Comparison of ENCODE assay signal across 8 cellular contexts in genomic region chr11:111541209-111542061, GRCh38. TPM values are rescaled to one million over a fixed set of nuclear protein-coding genes. Genes with fewer than 3 reads are reported as not detected.
DNase-seq lines count a peak whose midpoint lies in the region.

No MANE protein-coding gene starts in this region.

- H2BK120ac ChIP-seq in neuronal stem cell (ENCODE audit: low read depth, low read length) = no peak overlapping the region

- H3K4ac ChIP-seq in neuronal stem cell (ENCODE audit: low read length) = no peak overlapping the region

- H4K91ac ChIP-seq in neuronal stem cell (ENCODE audit: low read depth, low read length, poor library complexity) = no peak overlapping the region

- peak overlapping the region; percentile 40 for H3K23ac ChIP-seq in neuronal stem cell (ENCODE audit: low read depth, low read length, poor library complexity)

- DNase-seq in NCI-H748 (lab: John Stamatoyannopoulos, UW; ENCODE audit: unreplicated experiment) (peak; percentile 29), NCI-H748 treated with DMSO at 0.1 percent for 48 hours (lab: John Stamatoyannopoulos, UW) (no peak), globus pallidus (ENCODE audit: low spot score) (peak; percentile 36), neuronal stem cell (ENCODE audit: low spot score) (peak; percentile 9), HT-29 (ENCODE audit: low spot score) (no peak), Ammon's horn (ENCODE audit: low spot score) (no peak)
- peak; percentile 27 to 35 for DNase-seq in activated T-cell treated with anti-CD3 and anti-CD28 coated beads, Interleukin-2, amount 50 U/mL, for 48 hours
- DNase-seq in activated CD4-positive, CD25-positive, alpha-beta regulatory T cell treated with anti-CD3 and anti-CD28 coated beads, Interleukin-2, amount 50 U/mL, for 72 hours = no peak

- peak overlapping the region; percentile 93 for H3K4me2 ChIP-seq in neuronal stem cell (ENCODE audit: insufficient read depth, low read length, poor library complexity, severe bottlenecking)

- peaks cover 0 to 3% of the 10 kb centered on the region in 2 donors for H3K9me3 ChIP-seq in neuronal stem cell (replicated peaks in 1 of 2; ENCODE audit: control insufficient read depth in 2 of 2, insufficient read depth in 1 of 2, low read depth in 1 of 2, low read length in 2 of 2)

- H2AK5ac ChIP-seq in neuronal stem cell (ENCODE audit: low read depth, low read length) = peak overlapping the region; percentile 20

- no CpG with 5 or more reads among the region's 42 CpGs for WGBS in neuronal stem cell (ENCODE audit: extremely low coverage in 2 of 2, insufficient read length in 2 of 2, insufficient replicate concordance in 1 of 2), 2 donors

- peak overlapping the region in 1 of 2 donors; percentile 86 for H3K4me3 ChIP-seq in neuronal stem cell (ENCODE audit: low read length in 2 of 2)

- H3K4me1 ChIP-seq in neuronal stem cell (ENCODE audit: control insufficient read depth in 2 of 2, insufficient read depth in 1 of 2, low read depth in 1 of 2, low read length in 2 of 2) = peaks cover 7 to 8% of the 10 kb centered on the region in 2 donors

- peak overlapping the region; percentile 87 for H2AFZ ChIP-seq in neuronal stem cell (ENCODE audit: low read length)

- no peak overlapping the region for H2BK12ac ChIP-seq in neuronal stem cell (ENCODE audit: low read length)

- no peak overlapping the region for H3K27ac ChIP-seq in neuronal stem cell (replicated peaks; ENCODE audit: low read length)

- no peak overlapping the region for H4K8ac ChIP-seq in neuronal stem cell (ENCODE audit: low read depth, low read length)

- no peak overlapping the region for H2BK5ac ChIP-seq in neuronal stem cell (ENCODE audit: low read length)

- H3K27me3 ChIP-seq in neuronal stem cell (ENCODE audit: control insufficient read depth in 3 of 3, insufficient read depth in 3 of 3, low read depth in 1 of 3, low read length in 3 of 3) = peaks cover 15 to 84% (median 45%) of the 10 kb centered on the region in 3 experiments

- H2BK15ac ChIP-seq in neuronal stem cell (ENCODE audit: low read length) = peak overlapping the region; percentile 6

- H3K18ac ChIP-seq in neuronal stem cell (ENCODE audit: low read length) = peak overlapping the region; percentile 77

- no peaks in the 10 kb centered on the region for H3K79me1 ChIP-seq in neuronal stem cell (ENCODE audit: low read depth, low read length)

- H3K9ac ChIP-seq in neuronal stem cell (ENCODE audit: low read depth, low read length, poor library complexity) = peak overlapping the region; percentile 85

- no peaks in the 10 kb centered on the region for H3K36me3 ChIP-seq in neuronal stem cell (replicated peaks in 1 of 2; ENCODE audit: control insufficient read depth in 2 of 2, insufficient read depth in 2 of 2, low read length in 2 of 2)

- no peak overlapping the region for H3K14ac ChIP-seq in neuronal stem cell (ENCODE audit: low read length)

RNA-seq across cellular contexts. Expression of gene LAYN, which starts 0.9 kb away (rescaled TPM):
- polyA plus RNA-seq in neuronal stem cell (2013, experiment 1 of 2) = 1.2 TPM
- polyA plus RNA-seq in neuronal stem cell (2013, experiment 2 of 2) = 1.3 TPM
- not detected in 2 replicates for total RNA-seq in HT-29 (2014; rRNA removed; shearing (Covaris generic))

RNA-seq across cellular contexts. Expression of gene HOATZ, which starts 26.9 kb away (rescaled TPM):
- 0.11 TPM for polyA plus RNA-seq in neuronal stem cell (2013, experiment 1 of 2)
- not detected for polyA plus RNA-seq in neuronal stem cell (2013, experiment 2 of 2)
- total RNA-seq in HT-29 (2014; rRNA removed; shearing (Covaris generic)) = not detected in 2 replicates

RNA-seq across cellular contexts. Expression of gene BTG4, which starts 29.2 kb away (rescaled TPM):
- 0.07 TPM for polyA plus RNA-seq in neuronal stem cell (2013, experiment 1 of 2)
- polyA plus RNA-seq in neuronal stem cell (2013, experiment 2 of 2) = 0.04 TPM
- total RNA-seq in HT-29 (2014; rRNA removed; shearing (Covaris generic)) = not detected in 2 replicates

Comparison
In these comparisons a context has a peak if more than half of its experiments do, and no peak if none do; other contexts are left out.
1. DNase-seq: peak in NCI-H748 (single experiment), activated T-cell treated with anti-CD3 and anti-CD28 coated beads, Interleukin-2, amount 50 U/mL, for 48 hours (2 of 2), globus pallidus (single experiment) and neuronal stem cell (single experiment); none in NCI-H748 treated with DMSO at 0.1 percent for 48 hours (single experiment), activated CD4-positive, CD25-positive, alpha-beta regulatory T cell treated with anti-CD3 and anti-CD28 coated beads, Interleukin-2, amount 50 U/mL, for 72 hours (single experiment), HT-29 (single experiment) and Ammon's horn (single experiment).